ENCODE assay signal across 22 cellular contexts in genomic region chr4:109383823-109384222, GRCh38.
"Had no signal": no experiment of that assay in that cellular context is flagged by ENCODE, and none has a peak within 500 bp of the region (broad histone marks: within the 10 kb centered on the region; RNA-seq: fewer than 3 reads in every experiment).

No MANE protein-coding gene starts in this region.

- H3K4me1 ChIP-seq: colonic mucosa, esophagus muscularis mucosa, pancreas, transverse colon, uterus had no signal

- H3K9me3 ChIP-seq: colonic mucosa, esophagus muscularis mucosa, pancreas, transverse colon, uterus had no signal

- H3K4me3 ChIP-seq: colonic mucosa, dorsolateral prefrontal cortex, esophagus muscularis mucosa, pancreas, transverse colon, uterus had no signal

- DNase-seq: activated CD4-positive, alpha-beta memory T cell treated with anti-CD3 and anti-CD28 coated beads, Interleukin-2, amount 10 ng/mL, durations not matched to agents 7 days and 5 days; activated CD4-positive, alpha-beta T cell treated with anti-CD3 and anti-CD28 coated beads for 4 hours; activated CD4-positive, CD25-positive, alpha-beta regulatory T cell; activated effector memory CD4-positive, alpha-beta T cell treated with Interleukin-2 at 50 U/mL for 16 hours; activated naive CD4-positive, alpha-beta T cell treated with anti-CD3 and anti-CD28 coated beads for 36 hours; activated naive CD8-positive, alpha-beta T cell treated with anti-CD3 and anti-CD28 coated beads, Interleukin-2, amount 10 ng/mL, durations not matched to agents 7 days and 5 days; activated T-cell treated with anti-CD3 and anti-CD28 coated beads, Interleukin-2, amount 50 U/mL, for 72 hours; amniotic stem cell; colonic mucosa; dorsolateral prefrontal cortex; glutamatergic neuron; hippocampal formation; kidney glomerular epithelial cell; left ventricle myocardium superior; mammary epithelial cell; midbrain; pancreas; right cardiac atrium; stimulated activated naive CD8-positive, alpha-beta T cell treated with anti-CD3 and anti-CD28 coated beads, Interleukin-15, amount 100 ng/mL, for 72 hours; transverse colon; uterus had no signal

- H3K36me3 ChIP-seq: colonic mucosa, esophagus muscularis mucosa, pancreas, transverse colon, uterus had no signal

- H3K27ac ChIP-seq: colonic mucosa, dorsolateral prefrontal cortex, esophagus muscularis mucosa, pancreas, transverse colon, uterus had no signal

- H3K27me3 ChIP-seq: colonic mucosa, dorsolateral prefrontal cortex, esophagus muscularis mucosa, pancreas, transverse colon, uterus had no signal
